Comparison of ENCODE assay signal across 8 cellular contexts in the genomic region with DNA sequence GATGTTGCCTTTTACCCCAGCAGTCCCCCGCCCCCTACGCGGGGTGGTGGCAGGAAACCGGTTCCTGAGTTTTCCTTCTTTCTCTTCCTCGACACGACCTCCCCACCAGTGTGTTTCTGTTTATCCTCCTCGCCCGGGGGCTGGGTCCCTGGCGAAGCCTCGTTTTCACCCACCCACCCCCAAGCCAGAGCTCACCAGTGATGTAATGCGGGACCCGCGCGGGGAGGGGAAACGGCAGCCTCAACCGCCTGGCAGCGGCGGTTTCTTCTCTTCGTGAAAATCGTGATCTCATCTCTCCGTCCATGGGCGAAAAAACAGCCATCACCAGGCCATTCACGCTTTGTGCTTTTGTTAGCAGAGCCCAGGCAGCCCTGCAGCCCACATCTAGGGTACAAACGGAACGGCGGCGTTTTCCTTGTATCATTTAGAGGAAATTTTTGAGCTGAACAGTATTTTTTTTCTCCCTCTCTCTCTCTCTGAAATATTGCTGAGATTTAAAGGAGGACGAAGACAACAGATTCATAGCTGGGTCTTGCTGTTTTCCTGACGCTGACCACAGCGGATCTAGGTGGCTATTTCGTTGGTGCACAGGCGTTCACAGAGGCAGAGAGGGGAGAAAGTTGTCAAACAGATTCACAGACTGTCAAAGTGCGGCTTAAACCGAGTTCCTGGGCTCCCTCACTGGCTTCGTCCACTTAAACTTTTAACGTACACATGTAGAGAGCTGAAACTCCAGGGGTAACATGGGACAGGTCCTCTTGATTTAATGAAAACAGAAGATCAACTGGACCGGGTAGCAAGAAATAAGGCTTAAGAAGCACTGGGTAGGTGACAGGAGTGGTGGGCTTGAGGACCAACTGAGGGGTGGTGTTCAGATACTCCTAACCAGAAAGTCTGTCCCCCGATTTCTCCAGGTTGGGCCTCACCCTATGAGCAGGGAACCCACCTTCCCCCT. TPM values are rescaled to one million over a fixed set of nuclear protein-coding genes. Genes with fewer than 3 reads are reported as not detected.
DNase-seq lines count a peak whose midpoint lies in the region; ATAC-seq, FAIRE-seq and TF ChIP-seq lines count a peak whose summit lies in the region.

No MANE protein-coding gene starts in this region.

- CTCF ChIA-PET in A549 (lab: Yijun Ruan, JAX) (interaction anchor here (0.9 kb wide), 1 partner anchor 14 kb away, joined by 3 read pairs; no protein-coding TSS in a partner anchor), activated B cell treated with CpG ODN at 0.5 μM for 24 hours (lab: Charles Lee) (interaction anchor here (0.8 to 2.6 kb wide), 2 partner anchors 163 to 241 kb away, joined by 3 to 13 read pairs; no protein-coding TSS in a partner anchor)

- H3K9me3 ChIP-seq in A549 (no peaks in the 10 kb centered on the region), right atrium auricular region (no peaks in the 10 kb centered on the region), skeletal muscle satellite cell (replicated peaks; ENCODE audit: low read length) (no peaks in the 10 kb centered on the region), small intestine (ENCODE audit: control insufficient read depth, low read depth) (no peaks in the 10 kb centered on the region)

- TF ChIP-seq EP300 in A549 (IDR thresholded peaks at IDR 0.05) = no peak

- 59% methylated on average over 38 of the region's 38 CpGs for WGBS in A549 (ENCODE audit: missing lambda C conversion rate)
- 20 to 28% (median 22%) methylated on average over 36 to 38 of the region's 38 CpGs for WGBS in small intestine, 3 donors

- H3K9ac ChIP-seq in skeletal muscle satellite cell (ENCODE audit: low read depth, low read length) = no peak overlapping the region

- TF ChIP-seq POLR2A in A549 (IDR thresholded peaks at IDR 0.05; ENCODE audit: low read length) = no peak

- TF ChIP-seq CTCF in A549 (IDR thresholded peaks at IDR 0.05) (no peak), activated B cell treated with CpG ODN at 0.5 μM for 24 hours (IDR thresholded peaks at IDR 0.05) (no peak), right atrium auricular region (IDR thresholded peaks at IDR 0.05) (no peak)

- peak overlapping the region; percentile 73 for H3K4me3 Mint-ChIP-seq in activated B cell treated with CpG ODN at 0.5 μM for 24 hours

- ATAC-seq in A549 (no peak), activated B cell treated with CpG ODN at 0.5 μM for 24 hours (ENCODE audit: low read depth) (no peak), GM18519 (IDR thresholded peaks at IDR 0.05; ENCODE audit: low FRiP score, unreplicated experiment) (no peak)

- H3K27me3 Mint-ChIP-seq in activated B cell treated with CpG ODN at 0.5 μM for 24 hours = peaks cover 30% of the 10 kb centered on the region

- H3K9me3 Mint-ChIP-seq in activated B cell treated with CpG ODN at 0.5 μM for 24 hours = no peaks in the 10 kb centered on the region

- H3K36me3 ChIP-seq in right atrium auricular region = no peaks in the 10 kb centered on the region
- H3K36me3 ChIP-seq in skeletal muscle satellite cell (ENCODE audit: insufficient read depth, low read length) = no peaks in the 10 kb centered on the region
- H3K36me3 ChIP-seq in small intestine (ENCODE audit: control insufficient read depth in 2 of 2, insufficient read depth in 2 of 2, low read length in 2 of 2) = no peaks in the 10 kb centered on the region

- H3K4me1 Mint-ChIP-seq in activated B cell treated with CpG ODN at 0.5 μM for 24 hours = peaks cover 11% of the 10 kb centered on the region

- H3K27me3 ChIP-seq in right atrium auricular region (no peaks in the 10 kb centered on the region), skeletal muscle satellite cell (ENCODE audit: control insufficient read depth, insufficient read depth, low read length) (peaks cover 40% of the 10 kb centered on the region), small intestine (ENCODE audit: control insufficient read depth in 2 of 2, insufficient read depth in 2 of 2, low read length in 2 of 2) (peaks cover 0 to 5% of the 10 kb centered on the region in 2 donors)

- H3K27ac Mint-ChIP-seq in activated B cell treated with CpG ODN at 0.5 μM for 24 hours = no peak overlapping the region

- H3K4me1 ChIP-seq in A549 (peaks cover 13% of the 10 kb centered on the region), right atrium auricular region (peaks cover 0 to 12% of the 10 kb centered on the region in 2 donors), skeletal muscle satellite cell (ENCODE audit: control insufficient read depth, insufficient read depth, low read length) (peaks cover 14% of the 10 kb centered on the region), small intestine (ENCODE audit: control insufficient read depth in 2 of 2, insufficient read depth in 1 of 2, low read depth in 1 of 2, low read length in 1 of 2) (no peaks in the 10 kb centered on the region)

- intact Hi-C loops in activated B cell treated with CpG ODN at 0.5 μM for 24 hours (cut with micrococcal nuclease) = no loop called here

- FAIRE-seq in A549 (lab: Jason Lieb, UNC) = no peak
- peak; percentile 49 for FAIRE-seq in GM19239 (lab: Jason Lieb, UNC)
- no peak for FAIRE-seq in small intestine (lab: Jason Lieb, UNC)

- H3K36me3 Mint-ChIP-seq in activated B cell treated with CpG ODN at 0.5 μM for 24 hours (ENCODE audit: low read depth) = no peaks in the 10 kb centered on the region

- H3K4me2 ChIP-seq in A549 = peak overlapping the region; percentile 95
- peak overlapping the region; percentile 92 for H3K4me2 ChIP-seq in skeletal muscle satellite cell (ENCODE audit: low read length)

- no peak for DNase-seq in A549 (ENCODE audit: low read depth in 1 of 2, low spot score in 1 of 2)
- DNase-seq in GM19239 (ENCODE audit: insufficient read length, low spot score) = no peak
- no peak for DNase-seq in activated B cell treated with CpG ODN at 0.5 μM for 24 hours
- DNase-seq in right atrium auricular region (ENCODE audit: low spot score) = peak; percentile 58
- DNase-seq in NCI-H1105 treated with DMSO at 0.1 percent for 48 hours (lab: John Stamatoyannopoulos, UW) = no peak
- DNase-seq in small intestine = no peak

- POLR2A ChIA-PET in A549 (lab: Yijun Ruan, JAX) (no interaction called here), activated B cell treated with CpG ODN at 0.5 μM for 24 hours (lab: Charles Lee) (no interaction called here)

- no peak for TF ChIP-seq RAD21 in A549 (conservative IDR thresholded peaks at IDR 0.05 in 1 of 2, IDR thresholded peaks at IDR 0.05 in 1 of 2)

- peak overlapping the region; percentile 47 for H3K4me3 ChIP-seq in A549
- H3K4me3 ChIP-seq in right atrium auricular region = peak overlapping the region; percentile 43 to 61
- peak overlapping the region; percentile 66 for H3K4me3 ChIP-seq in skeletal muscle satellite cell (ENCODE audit: low read length)
- H3K4me3 ChIP-seq in small intestine (ENCODE audit: low read depth in 1 of 2, low read length in 2 of 2) = peak overlapping the region in 1 of 2 donors; percentile 57

- no peak overlapping the region for H3K27ac ChIP-seq in A549
- peak overlapping the region; percentile 52 to 54 for H3K27ac ChIP-seq in right atrium auricular region
- no peak overlapping the region for H3K27ac ChIP-seq in small intestine (ENCODE audit: low read depth in 1 of 2, low read length in 1 of 2)

TF ChIP-seq in A549, 52 proteins besides CTCF, POLR2A, EP300 and RAD21 (continues in another document):
- TF ChIP-seq POLR2AphosphoS2 (conservative IDR thresholded peaks at IDR 0.05; ENCODE audit: low read length) = no peak
- no peak for TF ChIP-seq HOXA7 (CRISPR knock-in tag; IDR thresholded peaks at IDR 0.05)
- no peak for TF ChIP-seq CHD2 (IDR thresholded peaks at IDR 0.05; ENCODE audit: low read length, partially characterized antibody)
- no peak for TF ChIP-seq ZNF302 (CRISPR knock-in tag; IDR thresholded peaks at IDR 0.05)
- no peak for TF ChIP-seq RNF2 (IDR thresholded peaks at IDR 0.05; ENCODE audit: borderline replicate concordance, low read depth)
- TF ChIP-seq CEBPB (IDR thresholded peaks at IDR 0.05) = no peak
- TF ChIP-seq HOXB5 (CRISPR knock-in tag; IDR thresholded peaks at IDR 0.05) = no peak
- no peak for TF ChIP-seq EHF (CRISPR knock-in tag; IDR thresholded peaks at IDR 0.05)
- no peak for TF ChIP-seq EHMT2 (IDR thresholded peaks at IDR 0.05; ENCODE audit: low read depth)
- TF ChIP-seq, protein P1, sequence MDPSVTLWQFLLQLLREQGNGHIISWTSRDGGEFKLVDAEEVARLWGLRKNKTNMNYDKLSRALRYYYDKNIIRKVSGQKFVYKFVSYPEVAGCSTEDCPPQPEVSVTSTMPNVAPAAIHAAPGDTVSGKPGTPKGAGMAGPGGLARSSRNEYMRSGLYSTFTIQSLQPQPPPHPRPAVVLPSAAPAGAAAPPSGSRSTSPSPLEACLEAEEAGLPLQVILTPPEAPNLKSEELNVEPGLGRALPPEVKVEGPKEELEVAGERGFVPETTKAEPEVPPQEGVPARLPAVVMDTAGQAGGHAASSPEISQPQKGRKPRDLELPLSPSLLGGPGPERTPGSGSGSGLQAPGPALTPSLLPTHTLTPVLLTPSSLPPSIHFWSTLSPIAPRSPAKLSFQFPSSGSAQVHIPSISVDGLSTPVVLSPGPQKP (IDR thresholded peaks at IDR 0.05; ENCODE audit: low read depth, low read length) = no peak
- no peak for TF ChIP-seq KDM5A (IDR thresholded peaks at IDR 0.05)
- TF ChIP-seq, protein P2, sequence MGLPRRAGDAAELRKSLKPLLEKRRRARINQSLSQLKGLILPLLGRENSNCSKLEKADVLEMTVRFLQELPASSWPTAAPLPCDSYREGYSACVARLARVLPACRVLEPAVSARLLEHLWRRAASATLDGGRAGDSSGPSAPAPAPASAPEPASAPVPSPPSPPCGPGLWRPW (IDR thresholded peaks at IDR 0.05) = no peak
- no peak for TF ChIP-seq NR3C1 (IDR thresholded peaks at IDR 0.05)
- TF ChIP-seq ZFP36 (IDR thresholded peaks at IDR 0.05; ENCODE audit: borderline replicate concordance, partially characterized antibody) = no peak

RNA-seq across cellular contexts. Expression of a gene that starts 21.9 kb away (rescaled TPM):
- polyA plus RNA-seq in A549 (2011; rRNA removed) (not detected in 2 replicates), A549 (2017; fragmentation: RNase III; extraction: RNeasy Plus Mini Kit Qiagen cat#74134 plus additional on column Dnase treatment) (not detected in 3 replicates), small intestine (not detected)
- polyA plus RNA-seq in A549 (2012; cell fraction: cytosol; rRNA removed) = not detected in 2 replicates
- polyA plus RNA-seq in A549 (2012; cell fraction: nucleus; rRNA removed) = not detected in 2 replicates
- polyA minus RNA-seq in A549 (2011; rRNA and poly(A)+ RNA removed) = not detected in 2 replicates
- total RNA-seq in activated B cell treated with CpG ODN at 0.5 μM for 24 hours (not detected in 2 replicates), right atrium auricular region (1 to 10 TPM in 1 of 2 donors, under 1 TPM in 1; 0.24 to 1.7 TPM)
- under 0.01 and 0.44 TPM in 2 replicates for total RNA-seq in skeletal muscle satellite cell (2012; rRNA removed)

Comparison
In these comparisons a context has a peak if more than half of its experiments do, and no peak if none do; other contexts are left out.
1. H3K27ac ChIP-seq: peak in right atrium auricular region (2 of 2); none in A549 (0 of 2) and small intestine (0 of 2).